In the genomic region with DNA sequence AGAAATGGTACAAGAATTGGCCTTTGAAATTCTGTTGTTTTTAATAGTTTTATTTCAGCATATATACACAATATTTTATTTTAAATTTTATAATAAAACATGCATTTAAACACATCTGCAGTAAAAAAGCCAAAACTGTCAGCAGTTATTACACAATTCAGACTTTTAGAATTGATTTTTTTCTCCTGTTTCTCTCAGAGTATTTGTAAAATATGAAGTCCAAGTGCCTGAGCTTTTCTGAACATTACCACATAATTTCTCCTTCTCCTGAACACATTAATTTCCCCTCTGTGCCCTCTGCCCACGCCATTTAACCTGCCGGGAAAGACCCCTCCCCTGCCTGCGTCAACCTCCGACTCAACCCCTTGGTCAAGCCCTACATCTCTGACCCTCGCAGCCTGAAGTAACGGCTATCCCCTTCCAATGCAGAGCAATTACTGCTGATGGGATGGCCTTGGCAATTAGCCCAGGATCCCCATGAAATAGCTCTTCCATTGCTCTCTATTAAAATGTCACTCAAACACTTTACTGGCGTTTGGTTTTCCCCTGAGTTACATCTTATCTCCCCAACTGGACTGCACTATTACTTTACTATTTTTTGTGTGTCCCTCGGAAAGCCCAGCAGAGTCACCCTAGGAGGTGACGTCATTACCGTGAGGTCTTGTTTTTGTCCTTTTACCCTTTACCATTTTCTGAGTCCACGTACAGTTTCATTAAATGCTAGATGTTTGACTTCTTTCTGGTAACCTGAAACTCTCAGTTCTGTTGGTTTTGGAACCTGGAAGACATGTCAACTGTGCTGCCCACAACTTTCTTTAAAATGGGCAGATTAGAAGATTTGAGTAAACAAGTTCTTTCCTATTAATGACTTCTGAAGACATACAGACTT, we compare ENCODE assay signal across 11 cellular contexts.
A peak's percentile ranks its signal among the peaks of the same experiment; 100 is the strongest.
DNase-seq lines count a peak whose midpoint lies in the region; ATAC-seq and TF ChIP-seq lines count a peak whose summit lies in the region.
"Had no signal": no experiment of that assay in that cellular context is flagged by ENCODE, and none has a peak within 500 bp of the region (broad histone marks: within the 10 kb centered on the region; RNA-seq: fewer than 3 reads in every experiment).

No MANE protein-coding gene starts in this region.

- TF ChIP-seq CTCF in heart left ventricle (IDR thresholded peaks at IDR 0.05) = no peak
- TF ChIP-seq CTCF in transverse colon (IDR thresholded peaks at IDR 0.05) = no peak

- no peaks in the 10 kb centered on the region for H3K27me3 Mint-ChIP-seq in activated T-cell treated with anti-CD3 and anti-CD28 coated beads, Interleukin-2, amount 50 U/mL, for 72 hours (ENCODE audit: low read depth)

- no peak for DNase-seq in activated T-cell treated with anti-CD3 and anti-CD28 coated beads, Interleukin-2, amount 50 U/mL, for 72 hours
- no peak for DNase-seq in activated T-cell treated with anti-CD3 and anti-CD28 coated beads, Interleukin-2, amount 50 U/mL, for 1 hour
- DNase-seq in NCI-H748 treated with DMSO at 0.1 percent for 48 hours (lab: John Stamatoyannopoulos, UW) (peak; percentile 82), heart left ventricle (peak in 2 of 5 donors; percentile 9 to 48), transverse colon (peak; percentile 13), ecto neural progenitor cell (ENCODE audit: low spot score) (no peak), NCI-H345 (lab: John Stamatoyannopoulos, UW) (no peak)
- DNase-seq: activated naive CD4-positive, alpha-beta T cell treated with Interleukin-2 at 50 U/mL for 16 hours; mesenchymal stem cell had no signal

- H3K4me3 ChIP-seq in heart left ventricle = no peak overlapping the region
- no peak overlapping the region for H3K4me3 ChIP-seq in transverse colon

- H3K4me1 ChIP-seq in heart left ventricle = no peaks in the 10 kb centered on the region
- H3K4me1 ChIP-seq in transverse colon = peaks cover 0 to 8% (median 0%) of the 10 kb centered on the region in 4 donors

- in situ Hi-C loops in transverse colon (cut with MboI; ENCODE audit: low pct_ligation_motif_present in 1 of 4, low pct_unique_long_range_greater_than_20kb in 1 of 4, low sequenced_read_pairs in 3 of 4) = no loop called here

- ATAC-seq in activated T-cell treated with anti-CD3 and anti-CD28 coated beads, Interleukin-2, amount 50 U/mL, for 72 hours (replicated peaks in 1 of 2) = peak; percentile 24 to 25
- peak in 3 of 4 donors; percentile 41 to 66 (median 51) for ATAC-seq in heart left ventricle
- no peak for ATAC-seq in GM19023 (IDR thresholded peaks at IDR 0.05; ENCODE audit: unreplicated experiment)
- ATAC-seq: Panc1 had no signal

- intact Hi-C loops in heart left ventricle (cut with DNase I) (no loop called here), transverse colon (cut with DNase I; ENCODE audit: low total_unique reads) (loop anchor here (5.0 kb wide), 1 partner anchor 236 kb away; no protein-coding TSS in a partner anchor)

- H3K27ac Mint-ChIP-seq in activated T-cell treated with anti-CD3 and anti-CD28 coated beads, Interleukin-2, amount 50 U/mL, for 72 hours = peak overlapping the region; percentile 47

- peaks cover 0 to 4% (median 0%) of the 10 kb centered on the region in 9 donors for H3K27me3 ChIP-seq in heart left ventricle
- no peaks in the 10 kb centered on the region for H3K27me3 ChIP-seq in transverse colon

- peaks cover 3 to 5% of the 10 kb centered on the region in 2 donors for H3K9me3 Mint-ChIP-seq in activated T-cell treated with anti-CD3 and anti-CD28 coated beads, Interleukin-2, amount 50 U/mL, for 72 hours

- H3K36me3 ChIP-seq in heart left ventricle (no peaks in the 10 kb centered on the region), transverse colon (no peaks in the 10 kb centered on the region)

- H3K36me3 Mint-ChIP-seq in activated T-cell treated with anti-CD3 and anti-CD28 coated beads, Interleukin-2, amount 50 U/mL, for 72 hours (ENCODE audit: insufficient read depth in 2 of 2) = peaks cover 0 to 4% of the 10 kb centered on the region in 2 donors

- WGBS in heart left ventricle, 4 donors = 45 to 54% (median 52%) methylated on average over 11 of the region's 11 CpGs
- 45 to 61% methylated on average over 11 of the region's 11 CpGs for WGBS in transverse colon (ENCODE audit: low coverage in 1 of 2), 2 donors

- H3K4me3 Mint-ChIP-seq in activated T-cell treated with anti-CD3 and anti-CD28 coated beads, Interleukin-2, amount 50 U/mL, for 72 hours = peak overlapping the region; percentile 0 to 55

- TF ChIP-seq POLR2A in heart left ventricle (IDR thresholded peaks at IDR 0.05) (no peak), transverse colon (IDR thresholded peaks at IDR 0.05) (no peak)

- H3K9me3 ChIP-seq in heart left ventricle (no peaks in the 10 kb centered on the region), transverse colon (no peaks in the 10 kb centered on the region)

- H3K27ac ChIP-seq in heart left ventricle (peak overlapping the region in 5 of 12 donors; percentile 8 to 48 (median 20)), transverse colon (peak overlapping the region in 2 of 4 donors; percentile 25 to 54)

- no peak for TF ChIP-seq EP300 in transverse colon (IDR thresholded peaks at IDR 0.05; ENCODE audit: low read depth)

- peaks cover 49% of the 10 kb centered on the region for H3K4me1 Mint-ChIP-seq in activated T-cell treated with anti-CD3 and anti-CD28 coated beads, Interleukin-2, amount 50 U/mL, for 72 hours (ENCODE audit: low read depth)

Comparison
In these comparisons a context has a peak if more than half of its experiments do, and no peak if none do; other contexts are left out.
1. DNase-seq: peak in NCI-H748 treated with DMSO at 0.1 percent for 48 hours (single experiment) and transverse colon (single experiment); none in activated T-cell treated with anti-CD3 and anti-CD28 coated beads, Interleukin-2, amount 50 U/mL, for 72 hours (0 of 2), activated T-cell treated with anti-CD3 and anti-CD28 coated beads, Interleukin-2, amount 50 U/mL, for 1 hour (single experiment), ecto neural progenitor cell (single experiment) and NCI-H345 (single experiment).